8 cellular contexts compared by ENCODE assay signal in genomic region chr6:37860226-37860839, GRCh38. TPM values are rescaled to one million over a fixed set of nuclear protein-coding genes. Genes with fewer than 3 reads are reported as not detected.
DNase-seq lines count a peak whose midpoint lies in the region; ATAC-seq and TF ChIP-seq lines count a peak whose summit lies in the region.

No MANE protein-coding gene starts in this region.

- H2BK12ac ChIP-seq in trophoblast cell (ENCODE audit: low read length): no peak overlapping the region

- H4K91ac ChIP-seq in trophoblast cell (ENCODE audit: low read depth, low read length): no peak overlapping the region

- H3K36me3 Mint-ChIP-seq in endothelial cell (ENCODE audit: low read depth, unreplicated experiment): no peaks in the 10 kb centered on the region

- no peak overlapping the region for H2AFZ ChIP-seq in OCI-LY7 (ENCODE audit: low read length)
- H2AFZ ChIP-seq in trophoblast cell (ENCODE audit: insufficient read depth, low read length, poor library complexity): no peak overlapping the region

- ATAC-seq in HG02870 (IDR thresholded peaks at IDR 0.05; ENCODE audit: unreplicated experiment): no peak
- no peak for ATAC-seq in GM19395 (IDR thresholded peaks at IDR 0.05; ENCODE audit: unreplicated experiment)
- ATAC-seq in GM21717 (IDR thresholded peaks at IDR 0.05; ENCODE audit: unreplicated experiment): no peak

- H4K8ac ChIP-seq in trophoblast cell (ENCODE audit: low read depth, low read length): no peak overlapping the region

- H3K4me3 ChIP-seq in AG04449 (ENCODE audit: low read depth, low read length) (no peak overlapping the region), OCI-LY7 (ENCODE audit: low read depth, low read length, poor library complexity, severe bottlenecking) (no peak overlapping the region), trophoblast cell (ENCODE audit: low read depth, low read length) (no peak overlapping the region)

- no peaks in the 10 kb centered on the region for H3K9me3 Mint-ChIP-seq in endothelial cell (ENCODE audit: unreplicated experiment)

- H2BK120ac ChIP-seq in trophoblast cell (ENCODE audit: insufficient read depth, low read length, poor library complexity): no peak overlapping the region

- H3K14ac ChIP-seq in trophoblast cell (ENCODE audit: low read length): no peak overlapping the region

- H3K36me3 ChIP-seq in OCI-LY7 (ENCODE audit: insufficient read depth, low read length) (no peaks in the 10 kb centered on the region), trophoblast cell (ENCODE audit: control insufficient read depth in 1 of 2, insufficient read depth in 2 of 2, low read length in 2 of 2) (no peaks in the 10 kb centered on the region)

- POLR2A ChIA-PET in AG04449 (lab: Yijun Ruan, JAX): no interaction called here
- POLR2A ChIA-PET in OCI-LY7 (lab: Charles Lee): interaction anchor here (0.6 kb wide), 2 partner anchors 62 to 66 kb away, joined by 3 to 5 read pairs; no protein-coding TSS in a partner anchor

- H3K4me1 Mint-ChIP-seq in endothelial cell (ENCODE audit: unreplicated experiment): peaks cover 7% of the 10 kb centered on the region

- H2AK5ac ChIP-seq in trophoblast cell (ENCODE audit: low read length): no peak overlapping the region

- H3K18ac ChIP-seq in trophoblast cell (ENCODE audit: low read length): no peak overlapping the region

- H3K4ac ChIP-seq in trophoblast cell (ENCODE audit: low read depth, low read length): no peak overlapping the region

- intact Hi-C loops in OCI-LY7 (cut with micrococcal nuclease; ENCODE audit: unreplicated experiment): loop anchor here (2.0 kb wide), 1 partner anchor 70 kb away; no protein-coding TSS in a partner anchor

- no peak overlapping the region for H3K27ac Mint-ChIP-seq in endothelial cell (ENCODE audit: unreplicated experiment)

- DNase-seq in AG04449 (ENCODE audit: low read depth, low spot score): no peak
- DNase-seq in ELR (ENCODE audit: low read depth): peak; percentile 73
- DNase-seq in OCI-LY7 (ENCODE audit: low spot score): peak; percentile 35
- peak; percentile 34 for DNase-seq in endothelial cell (ENCODE audit: low spot score)
- DNase-seq in trophoblast cell: peak; percentile 58 to 88

- no peaks in the 10 kb centered on the region for H3K9me2 ChIP-seq in OCI-LY7 (ENCODE audit: insufficient read depth, low read length)

- no CpG with 5 or more reads among the region's 1 CpG for WGBS in trophoblast cell (ENCODE audit: extremely low coverage, insufficient coverage, insufficient read length)

- BruUV-seq in OCI-LY7 (replicated peaks; lab: Mats Ljungman, UMichigan): TSS peak; percentile 21

- no peak overlapping the region for H3K23ac ChIP-seq in trophoblast cell (ENCODE audit: low read length)

- no peaks in the 10 kb centered on the region for H3K27me3 ChIP-seq in trophoblast cell (ENCODE audit: insufficient read depth, low read length)

- CTCF ChIA-PET in AG04449 (lab: Yijun Ruan, JAX) (interaction anchor here (0.6 to 5.7 kb wide), 7 partner anchors 10 to 173 kb away, joined by 3 to 41 read pairs (median 4); no protein-coding TSS in a partner anchor), OCI-LY7 (lab: Charles Lee; ENCODE audit: unreplicated experiment) (no interaction called here)

- H3K27ac ChIP-seq in OCI-LY7 (ENCODE audit: low read depth, low read length, poor library complexity, severe bottlenecking) (no peak overlapping the region), trophoblast cell (ENCODE audit: low read depth, low read length) (no peak overlapping the region)

- H3K79me2 ChIP-seq in OCI-LY7 (ENCODE audit: insufficient read depth, low read depth, low read length) (peaks cover 5% of the 10 kb centered on the region; the same call in 1 of the 2 replicates), trophoblast cell (ENCODE audit: control insufficient read depth, insufficient read depth, low read length, poor library complexity) (no peaks in the 10 kb centered on the region)

- H3K79me1 ChIP-seq in trophoblast cell (ENCODE audit: low read length): no peaks in the 10 kb centered on the region

- H3K9ac ChIP-seq in trophoblast cell (ENCODE audit: low read length): no peak overlapping the region

- no peak overlapping the region for H4K12ac ChIP-seq in trophoblast cell (ENCODE audit: low read depth, low read length)

- TF ChIP-seq CTCF in AG04449 (IDR thresholded peaks at IDR 0.05; ENCODE audit: insufficient read depth, low read length, missing control alignments) (peak; percentile 48), OCI-LY7 (conservative IDR thresholded peaks at IDR 0.05; ENCODE audit: low read length) (peak; percentile 84), endothelial cell (IDR thresholded peaks at IDR 0.05; ENCODE audit: unreplicated experiment) (peak; percentile 74)

- no peak overlapping the region for H2BK5ac ChIP-seq in trophoblast cell (ENCODE audit: low read depth, low read length, poor library complexity)

- H4K20me1 ChIP-seq in OCI-LY7 (ENCODE audit: insufficient read depth, low read length): peaks cover 3% of the 10 kb centered on the region; the same call in 1 of the 2 replicates

- H3K9me3 ChIP-seq in OCI-LY7 (ENCODE audit: low read length): no peaks in the 10 kb centered on the region
- no peaks in the 10 kb centered on the region for H3K9me3 ChIP-seq in trophoblast cell (ENCODE audit: insufficient read depth, low read depth, low read length)

- H3K4me2 ChIP-seq in OCI-LY7 (ENCODE audit: low read length) (no peak overlapping the region), trophoblast cell (ENCODE audit: low read length) (no peak overlapping the region)

- H3K27me3 Mint-ChIP-seq in endothelial cell (ENCODE audit: unreplicated experiment): peaks cover 3% of the 10 kb centered on the region

- no peaks in the 10 kb centered on the region for H3K4me1 ChIP-seq in OCI-LY7 (ENCODE audit: insufficient read depth, low read length, poor library complexity, severe bottlenecking)
- no peaks in the 10 kb centered on the region for H3K4me1 ChIP-seq in trophoblast cell (ENCODE audit: control insufficient read depth in 1 of 2, insufficient read depth in 2 of 2, low read length in 2 of 2)

- no peak overlapping the region for H3K4me3 Mint-ChIP-seq in endothelial cell (ENCODE audit: unreplicated experiment)

RNA-seq across cellular contexts. Expression of gene ZFAND3, which starts 40.8 kb away (rescaled TPM):
- total RNA-seq in OCI-LY7 (2014; rRNA removed; shearing (Covaris generic)): 7.8 and 8.3 TPM in 2 replicates
- total RNA-seq in OCI-LY7 (2022) (33.8 and 36.4 TPM in 2 replicates), endothelial cell (ENCODE audit: unreplicated experiment) (96.3 TPM)
- 79.8 and 81.0 TPM in 2 replicates for polyA plus RNA-seq in trophoblast cell (2013)
